Comparison of ENCODE assay signal across 7 cellular contexts in genomic region chr11:43736502-43737193, GRCh38. TPM values are rescaled to one million over a fixed set of nuclear protein-coding genes. Genes with fewer than 3 reads are reported as not detected.
DNase-seq lines count a peak whose midpoint lies in the region; ATAC-seq and TF ChIP-seq lines count a peak whose summit lies in the region.

No MANE protein-coding gene starts in this region.

- H3K4me1 ChIP-seq in HUES6 (ENCODE audit: control insufficient read depth, insufficient read depth, low read length) = peaks cover 39% of the 10 kb centered on the region
- peaks cover 39% of the 10 kb centered on the region for H3K4me1 ChIP-seq in adipocyte (ENCODE audit: control insufficient read depth, insufficient read depth, low read length)
- peaks cover 9 to 50% (median 43%) of the 10 kb centered on the region in 9 donors for H3K4me1 ChIP-seq in heart right ventricle
- peaks cover 16 to 35% (median 27%) of the 10 kb centered on the region in 4 donors for H3K4me1 ChIP-seq in stomach

- POLR2A ChIA-PET in naive thymus-derived CD8-positive, alpha-beta T cell (lab: Charles Lee) = no interaction called here

- TF ChIP-seq EP300 in stomach (IDR thresholded peaks at IDR 0.05) = no peak

- H3K27ac ChIP-seq in HUES6 (ENCODE audit: low read depth, low read length) (peak overlapping the region; percentile 40; the same call in 1 of the 2 replicates), heart right ventricle (peak overlapping the region; percentile 32 to 87 (median 80)), stomach (peak overlapping the region in 3 of 5 donors; percentile 13 to 44 (median 36))

- no peak for TF ChIP-seq POLR2A in stomach (IDR thresholded peaks at IDR 0.05)

- DNase-seq in adipocyte (ENCODE audit: low read depth) (peak; percentile 85), heart right ventricle (no peak), stomach (no peak), SW480 (ENCODE audit: low spot score) (no peak)
- DNase-seq in naive thymus-derived CD8-positive, alpha-beta T cell = no peak

- H3K36me3 Mint-ChIP-seq in naive thymus-derived CD8-positive, alpha-beta T cell = peaks cover 30 to 48% (median 40%) of the 10 kb centered on the region in 3 donors
- peaks cover 19% of the 10 kb centered on the region for H3K36me3 Mint-ChIP-seq in activated T-helper 17 cell treated with anti-CD3 and anti-CD28 coated beads, Interleukin-2, amount 50 U/mL, for 72 hours (ENCODE audit: low read depth)

- H3K27me3 ChIP-seq in HUES6 (ENCODE audit: control insufficient read depth, insufficient read depth, low read length) = no peaks in the 10 kb centered on the region
- H3K27me3 ChIP-seq in adipocyte (replicated peaks; ENCODE audit: control insufficient read depth, insufficient read depth, low read length) = no peaks in the 10 kb centered on the region
- H3K27me3 ChIP-seq in heart right ventricle = no peaks in the 10 kb centered on the region
- no peaks in the 10 kb centered on the region for H3K27me3 ChIP-seq in stomach

- H3K36me3 ChIP-seq in HUES6 (ENCODE audit: control insufficient read depth, insufficient read depth, low read length) (peaks cover 23% of the 10 kb centered on the region), adipocyte (ENCODE audit: control insufficient read depth, insufficient read depth, low read length, severe bottlenecking) (peaks cover 37% of the 10 kb centered on the region), heart right ventricle (peaks cover 0 to 12% (median 4%) of the 10 kb centered on the region in 9 donors), stomach (peaks cover 0 to 14% (median 11%) of the 10 kb centered on the region in 4 donors)

- 21 to 29% methylated on average over 5 of the region's 5 CpGs for WGBS in heart right ventricle, 2 donors
- 25 to 33% (median 28%) methylated on average over 5 of the region's 5 CpGs for WGBS in stomach, 5 donors

- peak overlapping the region in 1 of 10 donors; percentile 29 for H3K27ac Mint-ChIP-seq in naive thymus-derived CD8-positive, alpha-beta T cell
- no peak overlapping the region for H3K27ac Mint-ChIP-seq in activated T-helper 17 cell treated with anti-CD3 and anti-CD28 coated beads, Interleukin-2, amount 50 U/mL, for 72 hours

- H3K9me3 Mint-ChIP-seq in naive thymus-derived CD8-positive, alpha-beta T cell = peaks cover 1 to 17% (median 7%) of the 10 kb centered on the region in 9 donors
- H3K9me3 Mint-ChIP-seq in activated T-helper 17 cell treated with anti-CD3 and anti-CD28 coated beads, Interleukin-2, amount 50 U/mL, for 72 hours = peaks cover 10% of the 10 kb centered on the region

- no peaks in the 10 kb centered on the region for H3K27me3 Mint-ChIP-seq in naive thymus-derived CD8-positive, alpha-beta T cell
- no peaks in the 10 kb centered on the region for H3K27me3 Mint-ChIP-seq in activated T-helper 17 cell treated with anti-CD3 and anti-CD28 coated beads, Interleukin-2, amount 50 U/mL, for 72 hours

- peak; percentile 63 to 81 (median 72) for ATAC-seq in heart right ventricle
- ATAC-seq in naive thymus-derived CD8-positive, alpha-beta T cell = no peak
- no peak for ATAC-seq in activated T-helper 17 cell treated with anti-CD3 and anti-CD28 coated beads, Interleukin-2, amount 50 U/mL, for 72 hours (replicated peaks)

- H3K9ac ChIP-seq in HUES6 (ENCODE audit: low read length) (no peak overlapping the region), adipocyte (ENCODE audit: low read length) (peak overlapping the region; percentile 53)

- H3K4me3 Mint-ChIP-seq in naive thymus-derived CD8-positive, alpha-beta T cell = no peak overlapping the region
- no peak overlapping the region for H3K4me3 Mint-ChIP-seq in activated T-helper 17 cell treated with anti-CD3 and anti-CD28 coated beads, Interleukin-2, amount 50 U/mL, for 72 hours

- peaks cover 6 to 36% (median 17%) of the 10 kb centered on the region in 4 donors for H3K4me1 Mint-ChIP-seq in naive thymus-derived CD8-positive, alpha-beta T cell
- peaks cover 10% of the 10 kb centered on the region for H3K4me1 Mint-ChIP-seq in activated T-helper 17 cell treated with anti-CD3 and anti-CD28 coated beads, Interleukin-2, amount 50 U/mL, for 72 hours

- TF ChIP-seq CTCF in heart right ventricle (IDR thresholded peaks at IDR 0.05) (no peak), stomach (IDR thresholded peaks at IDR 0.05) (no peak)

- H3K4me3 ChIP-seq in HUES6 (ENCODE audit: low read depth, low read length) = no peak overlapping the region
- peak overlapping the region; percentile 25 for H3K4me3 ChIP-seq in adipocyte (ENCODE audit: low read length)
- H3K4me3 ChIP-seq in heart right ventricle = peak overlapping the region in 6 of 10 donors; percentile 11 to 25 (median 17)
- no peak overlapping the region for H3K4me3 ChIP-seq in stomach

- H3K9me3 ChIP-seq in HUES6 (ENCODE audit: control insufficient read depth, insufficient read depth, low read depth, low read length) = no peaks in the 10 kb centered on the region
- H3K9me3 ChIP-seq in adipocyte (ENCODE audit: control insufficient read depth, low read length) = no peaks in the 10 kb centered on the region
- H3K9me3 ChIP-seq in heart right ventricle = no peaks in the 10 kb centered on the region
- no peaks in the 10 kb centered on the region for H3K9me3 ChIP-seq in stomach

- intact Hi-C loops in heart right ventricle (cut with DNase I) = loop anchor here in 2 of 10 donors (5.0 to 10.0 kb wide), 2 partner anchors 52 to 54 kb away; partner anchors contain the start of gene HSD17B12 (in 2 of the 2)
- intact Hi-C loops in stomach (cut with DNase I; ENCODE audit: low total_unique reads) = no loop called here

RNA-seq across cellular contexts. Expression of gene HSD17B12, which starts 56.1 kb away (rescaled TPM):
- total RNA-seq in heart right ventricle = 100 to 1,000 TPM in 3 of 10 donors, 10 to 100 TPM in 7; 66.7 to 122 (median 87.4) TPM
- polyA plus RNA-seq in heart right ventricle = 10 to 100 TPM; 32.9 to 50.9 TPM
- total RNA-seq in stomach = 100 to 1,000 TPM in 2 of 5 donors, 10 to 100 TPM in 3; 31.0 to 169 (median 71.8) TPM
- polyA plus RNA-seq in stomach = 10 to 100 TPM; 25.8 to 33.3 (median 29.2) TPM
- total RNA-seq in naive thymus-derived CD8-positive, alpha-beta T cell = 10 to 100 TPM; 23.3 to 23.5 TPM
- polyA plus RNA-seq in naive thymus-derived CD8-positive, alpha-beta T cell = 10 to 100 TPM; 26.4 to 37.2 (median 31.7) TPM
- total RNA-seq in activated T-helper 17 cell treated with anti-CD3 and anti-CD28 coated beads, Interleukin-2, amount 50 U/mL, for 72 hours = 10 to 100 TPM; 32.2 to 45.2 TPM

Comparison
In these comparisons a context has a peak if more than half of its experiments do, and no peak if none do; other contexts are left out.
1. H3K4me3 ChIP-seq: peak in adipocyte (single experiment) and heart right ventricle (6 of 10); none in HUES6 (single experiment) and stomach (0 of 4).
2. ATAC-seq: peak in heart right ventricle (8 of 8); none in naive thymus-derived CD8-positive, alpha-beta T cell (0 of 2) and activated T-helper 17 cell treated with anti-CD3 and anti-CD28 coated beads, Interleukin-2, amount 50 U/mL, for 72 hours (single experiment).
3. Peak in every context shown above with its lines, with median percentiles within 50 percentile points of each other: H3K27ac ChIP-seq.